In the genomic region with DNA sequence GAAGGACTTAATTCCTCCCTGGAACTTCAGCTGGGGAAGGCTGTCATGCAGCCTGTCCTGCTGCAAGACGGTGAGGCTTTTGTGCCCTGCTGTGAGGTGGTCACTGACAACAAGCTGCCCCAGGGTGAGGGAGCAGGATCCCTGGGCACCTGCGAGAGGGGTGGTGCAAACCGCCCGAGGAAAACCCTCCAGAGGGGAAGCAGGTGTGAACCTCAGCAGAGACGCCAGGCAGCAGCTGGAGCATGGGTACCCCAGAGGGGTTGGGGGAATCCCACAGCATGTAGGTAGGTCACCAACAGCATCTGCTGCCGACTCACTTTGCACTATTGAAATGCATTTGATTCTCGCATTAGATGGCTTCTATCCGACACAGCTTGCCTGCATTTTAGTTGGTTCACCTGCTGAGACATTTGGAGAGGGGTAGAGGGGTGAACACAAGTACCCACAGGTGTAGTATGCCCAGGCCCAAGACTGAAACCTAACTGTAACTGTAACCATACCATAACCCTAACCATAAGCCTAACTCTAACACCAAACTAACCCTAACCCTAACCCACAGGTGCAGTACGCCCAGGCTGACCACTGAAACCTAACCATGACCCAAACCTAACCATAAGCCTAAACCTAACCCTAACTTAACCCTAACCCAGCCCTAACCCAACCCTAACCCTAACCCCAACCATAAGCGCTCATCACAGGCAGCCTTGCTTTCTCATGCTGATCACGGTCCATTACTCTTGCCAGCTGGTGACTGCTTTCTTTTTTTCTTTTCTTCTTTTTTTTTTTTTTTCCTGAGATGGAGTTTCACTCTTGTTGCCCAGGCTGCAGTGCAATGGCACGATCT, we compare ENCODE assay signal across 1 cellular context.
TF ChIP-seq lines count a peak whose summit lies in the region.

No MANE protein-coding gene starts in this region.

TF ChIP-seq in HepG2, 621 proteins besides CTCF, POLR2A, EP300 and RAD21:
- TF ChIP-seq, protein P1, sequence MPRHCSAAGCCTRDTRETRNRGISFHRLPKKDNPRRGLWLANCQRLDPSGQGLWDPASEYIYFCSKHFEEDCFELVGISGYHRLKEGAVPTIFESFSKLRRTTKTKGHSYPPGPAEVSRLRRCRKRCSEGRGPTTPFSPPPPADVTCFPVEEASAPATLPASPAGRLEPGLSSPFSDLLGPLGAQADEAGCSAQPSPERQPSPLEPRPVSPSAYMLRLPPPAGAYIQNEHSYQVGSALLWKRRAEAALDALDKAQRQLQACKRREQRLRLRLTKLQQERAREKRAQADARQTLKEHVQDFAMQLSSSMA (CRISPR knock-in tag; IDR thresholded peaks at IDR 0.05), result no peak
- TF ChIP-seq HNF4A (CRISPR knock-in tag; IDR thresholded peaks at IDR 0.05), result peak; percentile 4; the same call in 1 of the 2 replicates
